1 cellular context compared by ENCODE assay signal in genomic region chr2:69572640-69573039, GRCh38.
TF ChIP-seq lines count a peak whose summit lies in the region.

No MANE protein-coding gene starts in this region.

TF ChIP-seq in GM23338, 12 proteins besides CTCF, POLR2A, EP300 and RAD21 (continued from another document):
- TF ChIP-seq ZNF462 (CRISPR knock-in tag; IDR thresholded peaks at IDR 0.05) (no peak), ZNF114 (CRISPR knock-in tag; IDR thresholded peaks at IDR 0.05) (no peak), ETS1 (IDR thresholded peaks at IDR 0.05) (no peak), POLR2AphosphoS5 (IDR thresholded peaks at IDR 0.05; ENCODE audit: low read depth) (no peak)
